13 cellular contexts compared by ENCODE assay signal in the genomic region with DNA sequence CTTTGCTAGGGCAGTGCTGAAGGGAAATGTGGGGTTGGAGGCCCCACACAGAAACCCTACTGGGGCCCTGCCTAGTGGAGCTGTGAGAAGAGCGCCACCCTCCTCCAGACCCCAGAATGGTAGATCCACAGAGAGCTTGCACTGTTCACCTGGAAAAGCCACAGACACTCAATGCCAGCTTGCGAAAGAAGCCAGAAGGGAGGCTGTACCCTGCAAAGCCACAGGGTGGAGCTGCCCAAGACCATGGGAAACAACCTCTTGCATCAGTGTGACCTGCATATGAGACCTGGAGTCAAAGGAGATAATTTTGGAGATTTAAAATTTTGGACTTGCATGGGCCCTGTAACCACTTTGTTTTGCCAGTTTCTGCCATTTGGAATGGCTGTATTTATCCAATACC.
DNase-seq lines count a peak whose midpoint lies in the region; ATAC-seq and TF ChIP-seq lines count a peak whose summit lies in the region.
"Had no signal": no experiment of that assay in that cellular context is flagged by ENCODE, and none has a peak within 500 bp of the region (broad histone marks: within the 10 kb centered on the region; RNA-seq: fewer than 3 reads in every experiment).

No MANE protein-coding gene starts in this region.

- BruUV-seq in MCF 10A (replicated peaks; lab: Mats Ljungman, UMichigan): no TSS peak

- TF ChIP-seq POLR2A in breast epithelium (IDR thresholded peaks at IDR 0.05) (no peak), thyroid gland (IDR thresholded peaks at IDR 0.05) (no peak)

- no peaks in the 10 kb centered on the region for H3K27me3 ChIP-seq in breast epithelium
- no peaks in the 10 kb centered on the region for H3K27me3 ChIP-seq in thyroid gland

- H3K4me1 ChIP-seq in breast epithelium (no peaks in the 10 kb centered on the region), thyroid gland (no peaks in the 10 kb centered on the region)
- H3K4me1 ChIP-seq: left ventricle myocardium inferior had no signal

- no peak overlapping the region for H3K4me3 ChIP-seq in breast epithelium
- no peak overlapping the region for H3K4me3 ChIP-seq in astrocyte of the spinal cord (ENCODE audit: low read depth, low read length)
- H3K4me3 ChIP-seq in thyroid gland (replicated peaks in 1 of 3): no peak overlapping the region
- H3K4me3 ChIP-seq: left ventricle myocardium inferior had no signal

- H3K9me3 ChIP-seq in breast epithelium (peaks cover 5% of the 10 kb centered on the region in 2 donors), thyroid gland (no peaks in the 10 kb centered on the region)

- DNase-seq in MCF 10A (ENCODE audit: unreplicated experiment): peak; percentile 13
- DNase-seq in breast epithelium (ENCODE audit: low spot score in 2 of 2): no peak
- peak; percentile 9 for DNase-seq in KBM-7
- no peak for DNase-seq in astrocyte of the spinal cord (ENCODE audit: low read depth, low spot score)
- peak; percentile 50 to 52 for DNase-seq in thyroid gland
- no peak for DNase-seq in T-helper 2 cell
- no peak for DNase-seq in activated gamma-delta T cell (lab: John Stamatoyannopoulos, UW)
- DNase-seq: central memory CD4-positive, alpha-beta T cell; left ventricle myocardium inferior; NCI-H1092; substantia nigra; SW 1271 had no signal

- 94 to 100% methylated on average over 2 of the region's 2 CpGs for WGBS in thyroid gland, 2 donors

- no peaks in the 10 kb centered on the region for H3K36me3 Mint-ChIP-seq in MCF 10A (ENCODE audit: insufficient read depth, unreplicated experiment)

- in situ Hi-C loops in KBM-7 (cut with MboI; ENCODE audit: low pct_unique_long_range_greater_than_20kb, low sequenced_read_pairs): no loop called here
- in situ Hi-C loops in astrocyte of the spinal cord (cut with HindIII; ENCODE audit: low sequenced_read_pairs): no loop called here

- H3K36me3 ChIP-seq in breast epithelium (no peaks in the 10 kb centered on the region), thyroid gland (no peaks in the 10 kb centered on the region)
- H3K36me3 ChIP-seq: left ventricle myocardium inferior had no signal

- CTCF ChIA-PET in MCF 10A (lab: Yijun Ruan, JAX): interaction anchor here (0.6 kb wide), 1 partner anchor 363 kb away, joined by 3 read pairs; no protein-coding TSS in a partner anchor

- H3K27me3 Mint-ChIP-seq in MCF 10A (ENCODE audit: insufficient read depth, unreplicated experiment): no peaks in the 10 kb centered on the region

- POLR2A ChIA-PET in MCF 10A (lab: Yijun Ruan, JAX): no interaction called here

- H3K27ac ChIP-seq in breast epithelium (no peak overlapping the region), thyroid gland (no peak overlapping the region)
- H3K27ac ChIP-seq: left ventricle myocardium inferior had no signal

- intact Hi-C loops in MCF 10A (cut with micrococcal nuclease) (no loop called here), breast epithelium (cut with DNase I; ENCODE audit: low total_unique reads) (no loop called here), thyroid gland (cut with DNase I) (loop anchor here (5.0 kb wide), 1 partner anchor 135 kb away; no protein-coding TSS in a partner anchor)

- TF ChIP-seq CTCF in MCF 10A (IDR thresholded peaks at IDR 0.05; ENCODE audit: unreplicated experiment): no peak
- no peak for TF ChIP-seq CTCF in breast epithelium (IDR thresholded peaks at IDR 0.05)
- peak; percentile 9 for TF ChIP-seq CTCF in astrocyte of the spinal cord (IDR thresholded peaks at IDR 0.05; ENCODE audit: low read depth, low read length)
- TF ChIP-seq CTCF in thyroid gland (IDR thresholded peaks at IDR 0.05): peak in 4 of 6 experiments; percentile 38 to 47 (median 42)

- no peak for ATAC-seq in HG03175 (IDR thresholded peaks at IDR 0.05; ENCODE audit: unreplicated experiment)

- H3K4me3 Mint-ChIP-seq in MCF 10A (ENCODE audit: unreplicated experiment): no peak overlapping the region

- H3K9me3 Mint-ChIP-seq in MCF 10A (ENCODE audit: unreplicated experiment): peaks cover 14% of the 10 kb centered on the region

- no peak overlapping the region for H3K27ac Mint-ChIP-seq in MCF 10A (ENCODE audit: low read depth, unreplicated experiment)

- H3K4me1 Mint-ChIP-seq in MCF 10A (ENCODE audit: insufficient read depth, unreplicated experiment): no peaks in the 10 kb centered on the region

Comparison
In these comparisons a context has a peak if more than half of its experiments do, and no peak if none do; other contexts are left out.
1. DNase-seq: peak in MCF 10A (single experiment), KBM-7 (single experiment) and thyroid gland (2 of 2); none in breast epithelium (0 of 2), astrocyte of the spinal cord (single experiment), T-helper 2 cell (0 of 5) and activated gamma-delta T cell (single experiment).
2. CTCF ChIP-seq: peak in astrocyte of the spinal cord (single experiment) and thyroid gland (4 of 6); none in MCF 10A (single experiment) and breast epithelium (0 of 3).